Comparison of ENCODE assay signal across 21 cellular contexts in the genomic region with DNA sequence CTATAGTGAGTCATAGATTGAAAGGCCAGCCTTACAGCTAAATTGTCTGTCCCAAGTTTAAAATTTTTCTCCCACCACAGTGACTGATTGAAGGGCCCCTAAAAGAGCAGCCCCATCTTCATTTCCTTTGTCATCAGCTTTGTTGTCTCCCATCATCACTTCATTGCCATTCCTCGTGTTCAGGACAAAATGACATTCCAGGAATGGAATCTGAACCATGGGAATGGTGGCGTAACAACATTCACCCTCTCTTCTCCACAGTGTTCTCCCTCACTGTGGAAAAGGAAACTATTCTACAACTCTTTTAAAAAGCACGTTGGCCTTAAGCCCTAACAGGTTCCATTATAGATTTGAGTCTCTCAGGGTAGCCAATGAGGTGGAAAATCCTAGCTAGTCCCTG. TPM values are rescaled to one million over a fixed set of nuclear protein-coding genes. Genes with fewer than 3 reads are reported as not detected.
DNase-seq lines count a peak whose midpoint lies in the region; ATAC-seq and TF ChIP-seq lines count a peak whose summit lies in the region.
"Had no signal": no experiment of that assay in that cellular context is flagged by ENCODE, and none has a peak within 500 bp of the region (broad histone marks: within the 10 kb centered on the region; RNA-seq: fewer than 3 reads in every experiment).

No MANE protein-coding gene starts in this region.

- TF ChIP-seq CTCF in fibroblast of villous mesenchyme (IDR thresholded peaks at IDR 0.05; ENCODE audit: insufficient read depth, low read depth, low read length) (no peak), neutrophil (IDR thresholded peaks at IDR 0.05) (no peak)

- peak overlapping the region; percentile 74 for H3K27ac ChIP-seq in neutrophil
- H3K27ac ChIP-seq: C4-2B had no signal

- no peaks in the 10 kb centered on the region for H3K9me3 ChIP-seq in neutrophil

- H3K4me3 ChIP-seq in fibroblast of villous mesenchyme (ENCODE audit: low read depth, low read length) (no peak overlapping the region), neutrophil (ENCODE audit: low read depth in 1 of 2, low read length in 1 of 2) (no peak overlapping the region)
- H3K4me3 ChIP-seq: GM23338 had no signal

- peaks cover 39 to 51% of the 10 kb centered on the region in 2 experiments for H3K4me1 ChIP-seq in neutrophil (ENCODE audit: control insufficient read depth in 1 of 2, insufficient read depth in 1 of 2, low read depth in 1 of 2, low read length in 1 of 2)

- H3K36me3 ChIP-seq in neutrophil = peaks cover 9% of the 10 kb centered on the region

- no peak for ATAC-seq in GM18858 (IDR thresholded peaks at IDR 0.05; ENCODE audit: unreplicated experiment)
- ATAC-seq: GM23338 had no signal

- intact Hi-C loops in head of caudate nucleus (cut with DNase I) = no loop called here

- no peaks in the 10 kb centered on the region for H3K27me3 ChIP-seq in neutrophil

- peak; percentile 62 for DNase-seq in EH (ENCODE audit: low read depth)
- peak; percentile 13 for DNase-seq in astrocyte of the hippocampus (ENCODE audit: low read depth, low spot score)
- DNase-seq in fibroblast of villous mesenchyme (ENCODE audit: low read depth) = peak; percentile 5
- DNase-seq in Kasumi-1 (lab: John Stamatoyannopoulos, UW) = no peak
- DNase-seq in head of caudate nucleus = no peak
- DNase-seq in activated naive CD4-positive, alpha-beta T cell (lab: John Stamatoyannopoulos, UW) = no peak
- DNase-seq: CD8-positive, alpha-beta memory T cell; DMS 273 treated with DMSO at 0.1 percent for 48 hours; DMS79; H9; NCI-H1105 treated with DMSO at 0.1 percent for 48 hours; NCI-H2029; NCI-H446 treated with DMSO at 0.1 percent for 48 hours; NCI-H526; NCI-H82; NK-92 treated with Interleukin-12 subunit alpha and Interleukin-12 subunit beta, amount 100 ng/mL, for 24 hours; SHP77 treated with DMSO at 0.1 percent for 48 hours had no signal

RNA-seq across cellular contexts. Expression of a gene that starts 52.1 kb away (rescaled TPM):
- total RNA-seq in fibroblast of villous mesenchyme = 8.7 and 21.2 TPM in 2 replicates

RNA-seq across cellular contexts. Expression of a gene that starts 52.8 kb away (rescaled TPM):
- total RNA-seq in fibroblast of villous mesenchyme = 45.1 and 161 TPM in 2 replicates

Comparison
In these comparisons a context has a peak if more than half of its experiments do, and no peak if none do; other contexts are left out.
1. DNase-seq: peak in EH (single experiment), astrocyte of the hippocampus (single experiment) and fibroblast of villous mesenchyme (single experiment); none in Kasumi-1 (0 of 2), head of caudate nucleus (0 of 42) and activated naive CD4-positive, alpha-beta T cell (0 of 4).